26 cellular contexts compared by ENCODE assay signal in the genomic region with DNA sequence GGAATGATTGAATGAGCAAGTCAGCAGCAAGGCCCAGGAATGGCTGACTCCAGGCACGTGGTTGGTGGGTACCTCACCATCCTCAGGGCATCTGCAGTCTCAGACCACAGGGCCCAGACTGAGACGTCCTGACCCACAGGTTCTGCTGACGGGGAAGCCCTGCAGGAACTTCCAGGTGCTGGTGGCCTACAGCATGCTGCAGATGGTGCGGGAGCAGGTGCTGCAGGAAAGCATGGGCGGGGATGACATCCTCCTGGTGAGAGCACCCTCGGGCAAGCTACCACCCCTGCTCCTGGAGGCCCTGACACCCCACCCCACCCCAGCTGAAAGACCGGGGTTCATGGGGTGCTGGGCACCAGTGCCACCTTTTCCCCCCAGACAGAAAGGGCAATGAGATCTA. TPM values are rescaled to one million over a fixed set of nuclear protein-coding genes. Genes with fewer than 3 reads are reported as not detected.
"Had no signal": no experiment of that assay in that cellular context is flagged by ENCODE, and none has a peak within 500 bp of the region (broad histone marks: within the 10 kb centered on the region; RNA-seq: fewer than 3 reads in every experiment).

No MANE protein-coding gene starts in this region.

- H3K4me1 Mint-ChIP-seq: activated CD4-positive, alpha-beta T cell treated with anti-CD3 and anti-CD28 coated beads, Interleukin-2, amount 10 ng/mL, durations not matched to agents 7 days and 5 days; activated naive CD4-positive, alpha-beta T cell treated with anti-CD3 and anti-CD28 coated beads, Interleukin-2, amount 50 U/mL, for 24 hours; WTC11 had no signal

- H3K36me3 Mint-ChIP-seq: activated CD4-positive, alpha-beta memory T cell treated with anti-CD3 and anti-CD28 coated beads for 36 hours; activated naive CD4-positive, alpha-beta T cell treated with anti-CD3 and anti-CD28 coated beads, Interleukin-2, amount 50 U/mL, for 24 hours; brain; WTC11 had no signal

- H3K9me3 Mint-ChIP-seq: activated CD4-positive, alpha-beta memory T cell treated with anti-CD3 and anti-CD28 coated beads for 36 hours; activated CD4-positive, alpha-beta T cell treated with anti-CD3 and anti-CD28 coated beads, Interleukin-2, amount 10 ng/mL, durations not matched to agents 7 days and 5 days; activated naive CD4-positive, alpha-beta T cell treated with anti-CD3 and anti-CD28 coated beads, Interleukin-2, amount 50 U/mL, for 24 hours; activated T-cell treated with anti-CD3 and anti-CD28 coated beads, Interleukin-2, amount 50 U/mL, for 72 hours; activated T-helper 2 cell treated with anti-CD3 and anti-CD28 coated beads, Interferon-gamma antibody, Interleukin-2, Interleukin-4, amounts not matched to agents 10 μg/mL and 5 μg/mL and 100 μg/mL, durations not matched to agents 14 hours and 24 hours and 36 hours; T-helper 1 cell treated with Interleukin-12 subunit alpha and Interleukin-12 subunit beta and Interleukin-4 antibody, amounts not matched to agents 30 μg/mL and 1 μg/mL, for 36 hours had no signal

- ATAC-seq: activated T-cell treated with anti-CD3 and anti-CD28 coated beads, Interleukin-2, amount 50 U/mL, for 72 hours; K562; WTC11 had no signal

- DNase-seq: activated CD4-positive, alpha-beta memory T cell treated with anti-CD3 and anti-CD28 coated beads for 36 hours; activated CD4-positive, alpha-beta T cell treated with anti-CD3 and anti-CD28 coated beads, Interleukin-2, amount 10 ng/mL, durations not matched to agents 7 days and 5 days; activated CD8-positive, alpha-beta memory T cell treated with anti-CD3 and anti-CD28 coated beads for 24 hours; activated naive CD4-positive, alpha-beta T cell; activated T-cell treated with anti-CD3 and anti-CD28 coated beads, Interleukin-2, amount 50 U/mL, for 72 hours; amygdala; Karpas-422; MM.1S; NCI-H1105; NCI-H1436; NCI-H1694 treated with DMSO at 0.1 percent for 48 hours; NCI-H2029 treated with DMSO at 0.1 percent for 48 hours; NCI-H345; NCI-H510A; NCI-H526 treated with DMSO at 0.1 percent for 48 hours; NCI-H82; SHP77 treated with DMSO at 0.1 percent for 48 hours had no signal

- H3K27ac Mint-ChIP-seq: activated CD4-positive, alpha-beta memory T cell treated with anti-CD3 and anti-CD28 coated beads for 36 hours; activated CD4-positive, alpha-beta T cell treated with anti-CD3 and anti-CD28 coated beads, Interleukin-2, amount 10 ng/mL, durations not matched to agents 7 days and 5 days; activated naive CD4-positive, alpha-beta T cell treated with anti-CD3 and anti-CD28 coated beads, Interleukin-2, amount 50 U/mL, for 24 hours; activated T-cell treated with anti-CD3 and anti-CD28 coated beads, Interleukin-2, amount 50 U/mL, for 72 hours; activated T-helper 2 cell treated with anti-CD3 and anti-CD28 coated beads, Interferon-gamma antibody, Interleukin-2, Interleukin-4, amounts not matched to agents 10 μg/mL and 5 μg/mL and 100 μg/mL, durations not matched to agents 14 hours and 24 hours and 36 hours; brain; T-helper 1 cell treated with Interleukin-12 subunit alpha and Interleukin-12 subunit beta and Interleukin-4 antibody, amounts not matched to agents 30 μg/mL and 1 μg/mL, for 36 hours; WTC11 had no signal

- H3K4me3 Mint-ChIP-seq: activated CD4-positive, alpha-beta memory T cell treated with anti-CD3 and anti-CD28 coated beads for 36 hours; activated CD4-positive, alpha-beta T cell treated with anti-CD3 and anti-CD28 coated beads, Interleukin-2, amount 10 ng/mL, durations not matched to agents 7 days and 5 days; activated naive CD4-positive, alpha-beta T cell treated with anti-CD3 and anti-CD28 coated beads, Interleukin-2, amount 50 U/mL, for 24 hours; activated T-cell treated with anti-CD3 and anti-CD28 coated beads, Interleukin-2, amount 50 U/mL, for 72 hours; brain; T-helper 1 cell treated with Interleukin-12 subunit alpha and Interleukin-12 subunit beta and Interleukin-4 antibody, amounts not matched to agents 30 μg/mL and 1 μg/mL, for 36 hours; WTC11 had no signal

RNA-seq across cellular contexts. Expression of a gene that starts 14.1 kb away (rescaled TPM):
- total RNA-seq: activated CD4-positive, alpha-beta memory T cell treated with anti-CD3 and anti-CD28 coated beads for 36 hours; activated CD4-positive, alpha-beta T cell treated with anti-CD3 and anti-CD28 coated beads, Interleukin-2, amount 10 ng/mL, durations not matched to agents 7 days and 5 days; activated T-cell treated with anti-CD3 and anti-CD28 coated beads, Interleukin-2, amount 50 U/mL, for 72 hours; activated T-helper 2 cell treated with anti-CD3 and anti-CD28 coated beads, Interferon-gamma antibody, Interleukin-2, Interleukin-4, amounts not matched to agents 10 μg/mL and 5 μg/mL and 100 μg/mL, durations not matched to agents 14 hours and 24 hours and 36 hours; astrocyte; K562; OCI-LY7; SK-MEL-5; WTC11 had no signal

RNA-seq across cellular contexts. Expression of a gene that starts 38.8 kb away (rescaled TPM):
- total RNA-seq: OCI-LY7 had no signal
